In the genomic region with DNA sequence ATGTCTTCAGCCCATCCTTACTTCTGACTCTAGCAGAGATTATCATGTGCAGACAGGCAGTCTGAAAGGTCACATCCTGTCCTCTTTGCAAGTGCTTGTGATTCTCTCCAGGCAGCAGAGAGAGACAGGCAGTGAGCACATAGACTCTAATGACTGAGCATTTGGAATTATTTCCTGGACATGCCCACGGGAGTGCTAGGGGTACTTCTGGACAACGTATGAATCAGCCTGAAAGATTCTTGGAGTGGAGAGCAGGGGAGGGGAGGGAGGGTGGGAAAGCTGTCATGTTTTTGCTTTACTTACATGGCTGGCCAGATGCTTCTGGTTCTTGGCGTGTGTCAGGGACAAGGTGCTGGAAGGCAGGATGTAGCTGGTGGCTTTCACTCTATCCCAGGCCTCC, we compare ENCODE assay signal across 10 cellular contexts.
A peak's percentile ranks its signal among the peaks of the same experiment; 100 is the strongest.
DNase-seq lines count a peak whose midpoint lies in the region; ATAC-seq, FAIRE-seq and TF ChIP-seq lines count a peak whose summit lies in the region.
"Had no signal": no experiment of that assay in that cellular context is flagged by ENCODE, and none has a peak within 500 bp of the region (broad histone marks: within the 10 kb centered on the region; RNA-seq: fewer than 3 reads in every experiment).

No MANE protein-coding gene starts in this region.

- H3K4me1 ChIP-seq in K562 (replicated peaks in 1 of 2; ENCODE audit: control insufficient read depth in 2 of 2, insufficient read depth in 2 of 2, low read length in 2 of 2) (peaks cover 0 to 6% of the 10 kb centered on the region in 2 experiments; a peak in 2 of 5 replicates), right atrium auricular region (peaks cover 0 to 8% of the 10 kb centered on the region in 2 donors), thoracic aorta (ENCODE audit: control insufficient read depth in 1 of 2, low read depth in 2 of 2) (peaks cover 8 to 9% of the 10 kb centered on the region in 2 donors)

- no peaks in the 10 kb centered on the region for H4K20me1 ChIP-seq in K562 (replicated peaks; ENCODE audit: control insufficient read depth, insufficient read depth, low read length)

- TF ChIP-seq CTCF in K562 (IDR thresholded peaks at IDR 0.05 in 2 of 3, conservative IDR thresholded peaks at IDR 0.05 in 1 of 3; ENCODE audit: insufficient read depth in 2 of 3, low read depth in 1 of 3, low read length in 3 of 3) (no peak), right atrium auricular region (IDR thresholded peaks at IDR 0.05) (no peak), thoracic aorta (IDR thresholded peaks at IDR 0.05) (no peak), Calu3 (IDR thresholded peaks at IDR 0.05; ENCODE audit: unreplicated experiment) (no peak)

- H3K36me3 ChIP-seq in K562 (ENCODE audit: control insufficient read depth, insufficient read depth, low read length) (no peaks in the 10 kb centered on the region), right atrium auricular region (peaks cover 5% of the 10 kb centered on the region), thoracic aorta (no peaks in the 10 kb centered on the region)

- FAIRE-seq in K562 (lab: Jason Lieb, UNC), result no peak

- H3K36me3 Mint-ChIP-seq in Calu3 (ENCODE audit: insufficient read depth, unreplicated experiment), result no peaks in the 10 kb centered on the region

- DNase-seq in DMS53 (lab: John Stamatoyannopoulos, UW), result peak; percentile 31
- no peak for DNase-seq in DMS53 treated with DMSO at 0.1 percent for 48 hours (lab: John Stamatoyannopoulos, UW; ENCODE audit: unreplicated experiment)
- peak in 1 of 4 experiments; percentile 11 for DNase-seq in K562 (ENCODE audit: extremely low read depth in 1 of 4, low spot score in 3 of 4)
- DNase-seq in right atrium auricular region (ENCODE audit: low spot score), result peak; percentile 58
- DNase-seq in thoracic aorta (ENCODE audit: low spot score), result no peak
- DNase-seq in Calu3, result no peak
- DNase-seq in SW 1271 (lab: John Stamatoyannopoulos, UW), result no peak
- DNase-seq: naive thymus-derived CD4-positive, alpha-beta T cell; T-helper 17 cell had no signal

- H3K27me3 Mint-ChIP-seq in Calu3 (ENCODE audit: unreplicated experiment), result no peaks in the 10 kb centered on the region
- H3K27me3 Mint-ChIP-seq: T-helper 17 cell had no signal

- no peaks in the 10 kb centered on the region for H3K79me2 ChIP-seq in K562 (ENCODE audit: control insufficient read depth, insufficient read depth, low read length)

- BruUV-seq in K562 (replicated peaks; lab: Mats Ljungman, UMichigan) (no TSS peak), Calu3 (replicated peaks; lab: Mats Ljungman, UMichigan) (no TSS peak)

- no peaks in the 10 kb centered on the region for H3K9me3 Mint-ChIP-seq in Calu3 (ENCODE audit: low read depth, unreplicated experiment)

- TF ChIP-seq POLR2A in K562 (conservative IDR thresholded peaks at IDR 0.05), result no peak

- H3K4me2 ChIP-seq in K562 (ENCODE audit: insufficient read depth, low read length), result no peak overlapping the region

- peak; percentile 79 for ATAC-seq in K562
- peak; percentile 36 for ATAC-seq in thoracic aorta (ENCODE audit: insufficient number of reproducible peaks, low FRiP score, low read depth)
- ATAC-seq in GM18520 (IDR thresholded peaks at IDR 0.05; ENCODE audit: unreplicated experiment), result no peak
- ATAC-seq: naive thymus-derived CD4-positive, alpha-beta T cell; T-helper 17 cell had no signal

- in situ Hi-C loops in K562 (cut with MboI), result no loop called here

- H3K27ac Mint-ChIP-seq in Calu3 (ENCODE audit: unreplicated experiment), result no peak overlapping the region
- H3K27ac Mint-ChIP-seq: T-helper 17 cell had no signal

- intact Hi-C loops in K562 (cut with micrococcal nuclease), result no loop called here
- intact Hi-C loops in Calu3 (cut with micrococcal nuclease; ENCODE audit: unreplicated experiment), result no loop called here

- TF ChIP-seq EP300 in K562 (IDR thresholded peaks at IDR 0.05; ENCODE audit: low read length), result no peak

- H3K4me1 Mint-ChIP-seq in Calu3 (ENCODE audit: low read depth, unreplicated experiment), result no peaks in the 10 kb centered on the region
- H3K4me1 Mint-ChIP-seq: naive thymus-derived CD4-positive, alpha-beta T cell; T-helper 17 cell had no signal

- no peak overlapping the region for H3K9ac ChIP-seq in K562 (ENCODE audit: insufficient read depth in 1 of 2, low read depth in 2 of 2, low read length in 2 of 2)

- H3K27me3 ChIP-seq in K562 (ENCODE audit: control insufficient read depth in 2 of 2, insufficient read depth in 2 of 2, low read length in 2 of 2), result no peaks in the 10 kb centered on the region
- no peaks in the 10 kb centered on the region for H3K27me3 ChIP-seq in right atrium auricular region
- no peaks in the 10 kb centered on the region for H3K27me3 ChIP-seq in thoracic aorta (replicated peaks; ENCODE audit: insufficient read depth)

- H3K27ac ChIP-seq in K562 (ENCODE audit: extremely low read depth, low read depth, low read length) (no peak overlapping the region), right atrium auricular region (peak overlapping the region; percentile 64 to 78), thoracic aorta (no peak overlapping the region)

- POLR2A ChIA-PET in K562 (lab: Yijun Ruan, JAX), result interaction anchor here (0.5 to 1.2 kb wide), 3 partner anchors 8 to 268 kb away, joined by 3 read pairs; partner anchors contain the start of gene ARL5A

- CTCF ChIA-PET in K562 (lab: Yijun Ruan, JAX; ENCODE audit: low intra/inter-chr PET ratio) (no interaction called here), Calu3 (lab: Charles Lee) (no interaction called here)

- no peaks in the 10 kb centered on the region for H3K9me1 ChIP-seq in K562 (ENCODE audit: control insufficient read depth, insufficient read depth, low read length)

- TF ChIP-seq RAD21 in K562 (CRISPR knock-in tag; conservative IDR thresholded peaks at IDR 0.05 in 1 of 2, IDR thresholded peaks at IDR 0.05 in 1 of 2), result no peak

- H3K4me3 ChIP-seq in K562, result no peak overlapping the region
- H3K4me3 ChIP-seq in right atrium auricular region, result no peak overlapping the region
- H3K4me3 ChIP-seq in thoracic aorta, result no peak overlapping the region

- no peak overlapping the region for H2AFZ ChIP-seq in K562 (ENCODE audit: low read depth, low read length)

- no peaks in the 10 kb centered on the region for H3K9me3 ChIP-seq in K562 (replicated peaks; ENCODE audit: control insufficient read depth, insufficient read depth, low read depth, low read length)
- no peaks in the 10 kb centered on the region for H3K9me3 ChIP-seq in right atrium auricular region
- H3K9me3 ChIP-seq in thoracic aorta, result no peaks in the 10 kb centered on the region

- WGBS in K562 (ENCODE audit: insufficient coverage, low coverage, missing lambda C conversion rate), result 13% methylated on average over 3 of the region's 3 CpGs

- H3K4me3 Mint-ChIP-seq in Calu3 (ENCODE audit: low read depth, unreplicated experiment), result no peak overlapping the region
- H3K4me3 Mint-ChIP-seq: naive thymus-derived CD4-positive, alpha-beta T cell; T-helper 17 cell had no signal

TF ChIP-seq in K562, 482 proteins besides CTCF, POLR2A, EP300 and RAD21:
- TF ChIP-seq NFRKB (IDR thresholded peaks at IDR 0.05; ENCODE audit: low read depth) (no peak), ZNF175 (CRISPR knock-in tag; IDR thresholded peaks at IDR 0.05; ENCODE audit: low read depth) (0 out of 2 replicates have a peak, but pooled peaks have one; percentile 59), RCOR1 (IDR thresholded peaks at IDR 0.05; ENCODE audit: borderline replicate concordance in 1 of 2, low read depth in 2 of 2, low read length in 2 of 2) (peak in 1 of 2 experiments; percentile 70; a peak in 1 of 4 replicates), POLR3A (IDR thresholded peaks at IDR 0.05; ENCODE audit: borderline replicate concordance, extremely low read depth, insufficient read depth, insufficient read length) (no peak), CTBP1 (IDR thresholded peaks at IDR 0.05; ENCODE audit: borderline replicate concordance) (0 out of 2 replicates have a peak, but pooled peaks have one; percentile 44), SMAD4 (CRISPR knock-in tag; conservative IDR thresholded peaks at IDR 0.05) (peak; percentile 51; the same call in 1 of the 2 replicates), TEAD4 (IDR thresholded peaks at IDR 0.05; ENCODE audit: low read length) (peak; percentile 10; the same call in 1 of the 2 replicates), TEAD4 (CRISPR knock-in tag; IDR thresholded peaks at IDR 0.05; ENCODE audit: borderline replicate concordance) (no peak)

Comparison
In these comparisons a context has a peak if more than half of its experiments do, and no peak if none do; other contexts are left out.
1. DNase-seq: peak in DMS53 (single experiment) and right atrium auricular region (single experiment); none in DMS53 treated with DMSO at 0.1 percent for 48 hours (single experiment), thoracic aorta (single experiment), Calu3 (single experiment) and SW 1271 (0 of 2).
2. H3K27ac ChIP-seq: peak in right atrium auricular region (2 of 2); none in K562 (single experiment) and thoracic aorta (0 of 2).